In genomic region chr3:88385090-88385489, GRCh38 we compare ENCODE assay signal across 19 cellular contexts.
DNase-seq lines count a peak whose midpoint lies in the region; ATAC-seq and TF ChIP-seq lines count a peak whose summit lies in the region.
"Had no signal": no experiment of that assay in that cellular context is flagged by ENCODE, and none has a peak within 500 bp of the region (broad histone marks: within the 10 kb centered on the region; RNA-seq: fewer than 3 reads in every experiment).

No MANE protein-coding gene starts in this region.

- BruUV-seq in MCF 10A (replicated peaks; lab: Mats Ljungman, UMichigan), result no TSS peak
- BruUV-seq in Caco-2 (replicated peaks; lab: Mats Ljungman, UMichigan), result no TSS peak

- H3K27ac Mint-ChIP-seq in MCF 10A (ENCODE audit: low read depth, unreplicated experiment), result peak overlapping the region; percentile 21
- no peak overlapping the region for H3K27ac Mint-ChIP-seq in Caco-2 (ENCODE audit: unreplicated experiment)
- H3K27ac Mint-ChIP-seq: activated CD8-positive, alpha-beta T cell treated with anti-CD3 and anti-CD28 coated beads, Interleukin-2, amount 10 ng/mL, durations not matched to agents 7 days and 5 days; activated T-cell treated with anti-CD3 and anti-CD28 coated beads, Interleukin-2, amount 50 U/mL, for 72 hours had no signal

- CTCF ChIA-PET in MCF 10A (lab: Yijun Ruan, JAX) (no interaction called here), Caco-2 (lab: Charles Lee) (no interaction called here)

- H3K27me3 Mint-ChIP-seq in MCF 10A (ENCODE audit: insufficient read depth, unreplicated experiment) (no peaks in the 10 kb centered on the region), Caco-2 (ENCODE audit: insufficient read depth, unreplicated experiment) (no peaks in the 10 kb centered on the region)
- H3K27me3 Mint-ChIP-seq: stimulated activated naive CD8-positive, alpha-beta T cell treated with anti-CD3 and anti-CD28 coated beads, Interleukin-15, amount 100 ng/mL, for 72 hours had no signal

- DNase-seq in MCF 10A (ENCODE audit: unreplicated experiment) (peak; percentile 14), breast epithelium (ENCODE audit: low spot score in 2 of 2) (no peak), RPMI8226 (peak; percentile 20), Caco-2 (no peak), NCI-H1105 (lab: John Stamatoyannopoulos, UW) (no peak), upper lobe of left lung (no peak)
- DNase-seq in stimulated activated CD4-positive, alpha-beta T cell treated with anti-CD3 and anti-CD28 coated beads, Interleukin-4, amount 100 ng/mL, for 24 hours, result no peak
- DNase-seq: activated CD8-positive, alpha-beta T cell treated with anti-CD3 and anti-CD28 coated beads, Interleukin-2, amount 10 ng/mL, durations not matched to agents 7 days and 5 days; activated T-cell treated with anti-CD3 and anti-CD28 coated beads, Interleukin-2, amount 50 U/mL, for 72 hours; DMS79; effector CD4-positive, alpha-beta T cell; heart right ventricle; midbrain; NCI-H2107; NCI-H526 treated with DMSO at 0.1 percent for 48 hours; stimulated activated naive CD8-positive, alpha-beta T cell treated with anti-CD3 and anti-CD28 coated beads, Interleukin-15, amount 100 ng/mL, for 72 hours; upper lobe of right lung had no signal

- peaks cover 11% of the 10 kb centered on the region for H3K4me1 Mint-ChIP-seq in MCF 10A (ENCODE audit: insufficient read depth, unreplicated experiment)
- H3K4me1 Mint-ChIP-seq in Caco-2 (ENCODE audit: low read depth, unreplicated experiment), result peaks cover 6% of the 10 kb centered on the region
- H3K4me1 Mint-ChIP-seq: stimulated activated naive CD8-positive, alpha-beta T cell treated with anti-CD3 and anti-CD28 coated beads, Interleukin-15, amount 100 ng/mL, for 72 hours had no signal

- H3K27ac ChIP-seq in breast epithelium (no peak overlapping the region), upper lobe of left lung (no peak overlapping the region)
- H3K27ac ChIP-seq: heart right ventricle, upper lobe of right lung had no signal

- H3K9me3 Mint-ChIP-seq in MCF 10A (ENCODE audit: unreplicated experiment) (peaks cover 12% of the 10 kb centered on the region), Caco-2 (ENCODE audit: unreplicated experiment) (no peaks in the 10 kb centered on the region)

- H3K9me3 ChIP-seq in breast epithelium (no peaks in the 10 kb centered on the region), Caco-2 (no peaks in the 10 kb centered on the region), upper lobe of left lung (no peaks in the 10 kb centered on the region)
- H3K9me3 ChIP-seq: upper lobe of right lung had no signal

- POLR2A ChIA-PET in MCF 10A (lab: Yijun Ruan, JAX), result interaction anchor here (0.7 to 1.4 kb wide), 3 partner anchors 44 to 1180 kb away, joined by 3 to 6 read pairs (median 5); no protein-coding TSS in a partner anchor
- POLR2A ChIA-PET in Caco-2 (lab: Charles Lee), result no interaction called here

- ATAC-seq in HG02884 (IDR thresholded peaks at IDR 0.05; ENCODE audit: unreplicated experiment) (peak; percentile 97), upper lobe of left lung (ENCODE audit: low FRiP score in 2 of 2) (no peak)
- ATAC-seq: activated CD8-positive, alpha-beta T cell treated with anti-CD3 and anti-CD28 coated beads, Interleukin-2, amount 10 ng/mL, durations not matched to agents 7 days and 5 days; activated T-cell treated with anti-CD3 and anti-CD28 coated beads, Interleukin-2, amount 50 U/mL, for 72 hours; heart right ventricle; Panc1; stimulated activated naive CD8-positive, alpha-beta T cell treated with anti-CD3 and anti-CD28 coated beads, Interleukin-15, amount 100 ng/mL, for 72 hours; upper lobe of right lung had no signal

- TF ChIP-seq POLR2A in breast epithelium (IDR thresholded peaks at IDR 0.05), result no peak
- no peak for TF ChIP-seq POLR2A in upper lobe of left lung (IDR thresholded peaks at IDR 0.05)

- H3K4me3 Mint-ChIP-seq in MCF 10A (ENCODE audit: unreplicated experiment), result no peak overlapping the region
- no peak overlapping the region for H3K4me3 Mint-ChIP-seq in Caco-2 (ENCODE audit: unreplicated experiment)
- H3K4me3 Mint-ChIP-seq: activated CD8-positive, alpha-beta T cell treated with anti-CD3 and anti-CD28 coated beads, Interleukin-2, amount 10 ng/mL, durations not matched to agents 7 days and 5 days; activated T-cell treated with anti-CD3 and anti-CD28 coated beads, Interleukin-2, amount 50 U/mL, for 72 hours; stimulated activated naive CD8-positive, alpha-beta T cell treated with anti-CD3 and anti-CD28 coated beads, Interleukin-15, amount 100 ng/mL, for 72 hours had no signal

- 67 to 72% methylated on average over 5 of the region's 5 CpGs for WGBS in upper lobe of left lung, 2 donors

- no peak for TF ChIP-seq EP300 in upper lobe of left lung (IDR thresholded peaks at IDR 0.05)

- no peaks in the 10 kb centered on the region for H3K36me3 Mint-ChIP-seq in MCF 10A (ENCODE audit: insufficient read depth, unreplicated experiment)
- H3K36me3 Mint-ChIP-seq in Caco-2 (ENCODE audit: insufficient read depth, unreplicated experiment), result no peaks in the 10 kb centered on the region

- intact Hi-C loops in MCF 10A (cut with micrococcal nuclease) (no loop called here), breast epithelium (cut with DNase I; ENCODE audit: low total_unique reads) (no loop called here), Caco-2 (cut with micrococcal nuclease; ENCODE audit: unreplicated experiment) (no loop called here)

- H3K27me3 ChIP-seq in breast epithelium (no peaks in the 10 kb centered on the region), Caco-2 (replicated peaks; ENCODE audit: control insufficient read depth, insufficient read depth, low read length) (no peaks in the 10 kb centered on the region), upper lobe of left lung (no peaks in the 10 kb centered on the region)
- H3K27me3 ChIP-seq: heart right ventricle, upper lobe of right lung had no signal

- H3K4me3 ChIP-seq in breast epithelium (no peak overlapping the region), Caco-2 (ENCODE audit: low read depth, low read length) (no peak overlapping the region), upper lobe of left lung (no peak overlapping the region)
- H3K4me3 ChIP-seq: heart right ventricle, upper lobe of right lung had no signal

- TF ChIP-seq CTCF in MCF 10A (IDR thresholded peaks at IDR 0.05; ENCODE audit: unreplicated experiment), result no peak
- TF ChIP-seq CTCF in breast epithelium (IDR thresholded peaks at IDR 0.05), result no peak
- no peak for TF ChIP-seq CTCF in Caco-2 (IDR thresholded peaks at IDR 0.05; ENCODE audit: insufficient read depth in 1 of 2, low read depth in 1 of 2, low read length in 1 of 2, severe bottlenecking in 1 of 2, unreplicated experiment in 1 of 2)
- TF ChIP-seq CTCF in upper lobe of left lung (IDR thresholded peaks at IDR 0.05), result no peak

- H3K36me3 ChIP-seq in breast epithelium (no peaks in the 10 kb centered on the region), Caco-2 (ENCODE audit: control insufficient read depth, insufficient read depth, low read length) (no peaks in the 10 kb centered on the region), upper lobe of left lung (no peaks in the 10 kb centered on the region)
- H3K36me3 ChIP-seq: heart right ventricle, upper lobe of right lung had no signal

- H3K4me1 ChIP-seq in breast epithelium, result no peaks in the 10 kb centered on the region
- H3K4me1 ChIP-seq in Caco-2, result no peaks in the 10 kb centered on the region
- H3K4me1 ChIP-seq in upper lobe of left lung, result no peaks in the 10 kb centered on the region
- H3K4me1 ChIP-seq: heart right ventricle, upper lobe of right lung had no signal

Comparison
In these comparisons a context has a peak if more than half of its experiments do, and no peak if none do; other contexts are left out.
1. DNase-seq: peak in MCF 10A (single experiment) and RPMI8226 (single experiment); none in breast epithelium (0 of 2), Caco-2 (0 of 2), stimulated activated CD4-positive, alpha-beta T cell treated with anti-CD3 and anti-CD28 coated beads, Interleukin-4, amount 100 ng/mL, for 24 hours (single experiment), NCI-H1105 (single experiment) and upper lobe of left lung (0 of 2).